ENCODE assay signal across 16 cellular contexts in the genomic region with DNA sequence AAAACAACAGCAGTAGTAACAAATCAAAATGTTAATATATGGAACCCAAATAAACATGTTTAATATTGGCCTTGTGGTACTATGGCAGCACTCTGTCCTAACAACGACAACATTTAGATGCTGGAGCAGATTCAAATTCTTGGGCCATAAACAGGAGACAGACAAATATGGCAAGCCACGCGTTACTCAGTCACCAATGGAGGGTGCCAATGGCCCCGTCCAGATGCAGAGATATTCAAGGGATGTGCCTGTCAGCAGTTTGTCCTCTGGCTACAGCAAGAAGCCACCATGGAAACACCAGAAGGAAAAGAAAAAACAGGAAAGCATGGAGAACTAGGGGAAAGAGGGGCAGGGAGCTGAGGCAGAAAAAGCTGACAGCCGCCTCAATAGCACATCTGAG.
A peak's percentile ranks its signal among the peaks of the same experiment; 100 is the strongest.
DNase-seq lines count a peak whose midpoint lies in the region; ATAC-seq and TF ChIP-seq lines count a peak whose summit lies in the region.
"Had no signal": no experiment of that assay in that cellular context is flagged by ENCODE, and none has a peak within 500 bp of the region (broad histone marks: within the 10 kb centered on the region; RNA-seq: fewer than 3 reads in every experiment).

No MANE protein-coding gene starts in this region.

- H3K36me3 ChIP-seq in heart left ventricle (no peaks in the 10 kb centered on the region), neuronal stem cell (replicated peaks in 1 of 2; ENCODE audit: control insufficient read depth in 2 of 2, insufficient read depth in 2 of 2, low read length in 2 of 2) (no peaks in the 10 kb centered on the region)
- H3K36me3 ChIP-seq: HAP-1 had no signal

- no peak overlapping the region for H2BK12ac ChIP-seq in neuronal stem cell (ENCODE audit: low read length)

- peak overlapping the region; percentile 22 for H3K18ac ChIP-seq in neuronal stem cell (ENCODE audit: low read length)

- no peak overlapping the region for H3K23ac ChIP-seq in neuronal stem cell (ENCODE audit: low read depth, low read length, poor library complexity)

- intact Hi-C loops in heart left ventricle (cut with DNase I) = loop anchor here in 1 of 10 donors (5.0 kb wide), 1 partner anchor 35 kb away; no protein-coding TSS in a partner anchor
- intact Hi-C loops in cardiac septum (cut with DNase I) = no loop called here
- intact Hi-C loops in left ventricle myocardium superior (cut with micrococcal nuclease) = no loop called here

- H2AFZ ChIP-seq in neuronal stem cell (ENCODE audit: low read length) = no peak overlapping the region
- H2AFZ ChIP-seq: GM23248 had no signal

- no peak overlapping the region for H3K4ac ChIP-seq in neuronal stem cell (ENCODE audit: low read length)

- H2BK120ac ChIP-seq in neuronal stem cell (ENCODE audit: low read depth, low read length) = no peak overlapping the region

- no peak overlapping the region for H3K4me2 ChIP-seq in neuronal stem cell (ENCODE audit: insufficient read depth, low read length, poor library complexity, severe bottlenecking)
- H3K4me2 ChIP-seq: BLaER1 treated with 17β-estradiol and CSF1 and Interleukin-3, amounts not matched to agents 10 nM and 100 nM had no signal

- H3K79me1 ChIP-seq in neuronal stem cell (ENCODE audit: low read depth, low read length) = no peaks in the 10 kb centered on the region

- no peak overlapping the region for H4K8ac ChIP-seq in neuronal stem cell (ENCODE audit: low read depth, low read length)

- TF ChIP-seq POLR2A in heart left ventricle (IDR thresholded peaks at IDR 0.05) = no peak

- 57 to 76% (median 72%) methylated on average over 5 of the region's 5 CpGs for WGBS in heart left ventricle, 4 donors
- WGBS in neuronal stem cell (ENCODE audit: extremely low coverage in 2 of 2, insufficient read length in 2 of 2, insufficient replicate concordance in 1 of 2), 2 donors = no CpG with 5 or more reads among the region's 5 CpGs

- H2BK5ac ChIP-seq in neuronal stem cell (ENCODE audit: low read length) = no peak overlapping the region

- no peak overlapping the region for H2AK5ac ChIP-seq in neuronal stem cell (ENCODE audit: low read depth, low read length)

- ATAC-seq in heart left ventricle (peak; percentile 49 to 81 (median 76)), left ventricle myocardium superior (peak; percentile 69), HG03442 (IDR thresholded peaks at IDR 0.05; ENCODE audit: unreplicated experiment) (no peak)
- ATAC-seq: CD8-positive, alpha-beta T cell had no signal

- H3K27me3 ChIP-seq in heart left ventricle (no peaks in the 10 kb centered on the region), neuronal stem cell (ENCODE audit: control insufficient read depth in 3 of 3, insufficient read depth in 3 of 3, low read depth in 1 of 3, low read length in 3 of 3) (no peaks in the 10 kb centered on the region)
- H3K27me3 ChIP-seq: BLaER1 treated with 17β-estradiol and CSF1 and Interleukin-3, amounts not matched to agents 10 nM and 100 nM had no signal

- H3K4me1 ChIP-seq in heart left ventricle (peaks cover 0 to 8% (median 0%) of the 10 kb centered on the region in 12 donors), neuronal stem cell (ENCODE audit: control insufficient read depth in 2 of 2, insufficient read depth in 1 of 2, low read depth in 1 of 2, low read length in 2 of 2) (no peaks in the 10 kb centered on the region)
- H3K4me1 ChIP-seq: BLaER1 treated with 17β-estradiol and CSF1 and Interleukin-3, amounts not matched to agents 10 nM and 100 nM; HAP-1 had no signal

- H3K9ac ChIP-seq in neuronal stem cell (ENCODE audit: low read depth, low read length, poor library complexity) = no peak overlapping the region
- H3K9ac ChIP-seq: BLaER1 treated with 17β-estradiol and CSF1 and Interleukin-3, amounts not matched to agents 10 nM and 100 nM; GM23248 had no signal

- TF ChIP-seq CTCF in heart left ventricle (IDR thresholded peaks at IDR 0.05) = no peak

- H3K4me3 ChIP-seq in heart left ventricle = no peak overlapping the region
- no peak overlapping the region for H3K4me3 ChIP-seq in neuronal stem cell (ENCODE audit: low read length in 2 of 2)
- H3K4me3 ChIP-seq: BLaER1 treated with 17β-estradiol and CSF1 and Interleukin-3, amounts not matched to agents 10 nM and 100 nM; GM23248; HAP-1 had no signal

- no peak overlapping the region for H4K91ac ChIP-seq in neuronal stem cell (ENCODE audit: low read depth, low read length, poor library complexity)

- DNase-seq in heart left ventricle = peak in 1 of 5 donors; percentile 40
- DNase-seq in cardiac septum (ENCODE audit: low spot score) = no peak
- no peak for DNase-seq in left ventricle myocardium superior
- no peak for DNase-seq in neuronal stem cell (ENCODE audit: low spot score)
- no peak for DNase-seq in iPS-NIHi7 (ENCODE audit: extremely low spot score)
- no peak for DNase-seq in hepatic stellate cell (ENCODE audit: low spot score)
- DNase-seq: Calu3; CD8-positive, alpha-beta T cell; DMS79 treated with DMSO at 0.1 percent for 48 hours; GF-D8; GM23248; IMR-90 had no signal

- no peaks in the 10 kb centered on the region for H3K9me3 ChIP-seq in heart left ventricle
- H3K9me3 ChIP-seq in neuronal stem cell (replicated peaks in 1 of 2; ENCODE audit: control insufficient read depth in 2 of 2, insufficient read depth in 1 of 2, low read depth in 1 of 2, low read length in 2 of 2) = no peaks in the 10 kb centered on the region
- H3K9me3 ChIP-seq: HAP-1 had no signal

- H2BK15ac ChIP-seq in neuronal stem cell (ENCODE audit: low read length) = no peak overlapping the region

- no peak overlapping the region for H3K14ac ChIP-seq in neuronal stem cell (ENCODE audit: low read length)

- H3K27ac ChIP-seq in heart left ventricle (no peak overlapping the region), neuronal stem cell (replicated peaks; ENCODE audit: low read length) (no peak overlapping the region)
- H3K27ac ChIP-seq: BLaER1 treated with 17β-estradiol and CSF1 and Interleukin-3, amounts not matched to agents 10 nM and 100 nM; GM23248; HL-60 had no signal
